In genomic region chr7:2757904-2758672, GRCh38 we compare ENCODE assay signal across 8 cellular contexts.
DNase-seq lines count a peak whose midpoint lies in the region; ATAC-seq, FAIRE-seq and TF ChIP-seq lines count a peak whose summit lies in the region.

No MANE protein-coding gene starts in this region.

- FAIRE-seq in HTR-8/SVneo (lab: Jason Lieb, UNC), result peak; percentile 62

- DNase-seq in ELF-1 (ENCODE audit: low read depth, low spot score) (peak; percentile 85), HTR-8/SVneo (ENCODE audit: insufficient read length, low spot score) (peak; percentile 97), iris pigment epithelial cell (ENCODE audit: low read depth) (peak; percentile 99), cortex of kidney (lab: John Stamatoyannopoulos, UW) (no peak)
- peak; percentile 7 to 35 for DNase-seq in stimulated activated CD4-positive, alpha-beta T cell treated with anti-CD3 and anti-CD28 coated beads, Interleukin-1b, Interleukin-23, amount 100 ng/mL, for 1 hour (ENCODE audit: low read depth in 2 of 2)

- ATAC-seq in GM21528 (IDR thresholded peaks at IDR 0.05; ENCODE audit: low FRiP score, unreplicated experiment), result peak; percentile 69
- ATAC-seq in SK-N-SH treated with all-trans-retinoic acid at 6 μM for 48 hours, result peak; percentile 90

- H3K27ac ChIP-seq in angular gyrus (ENCODE audit: low read depth, low read length), result peak overlapping the region; percentile 67

TF ChIP-seq in SK-N-SH treated with all-trans-retinoic acid at 6 μM for 48 hours, 23 proteins besides CTCF, POLR2A, EP300 and RAD21:
- TF ChIP-seq GLIS3 (CRISPR knock-in tag; IDR thresholded peaks at IDR 0.05) (no peak), ESRRG (CRISPR knock-in tag; IDR thresholded peaks at IDR 0.05) (no peak), BACH2 (CRISPR knock-in tag; IDR thresholded peaks at IDR 0.05; ENCODE audit: borderline replicate concordance) (no peak; the same call in 1 of the 2 replicates), ISL1 (CRISPR knock-in tag; IDR thresholded peaks at IDR 0.05) (peak; percentile 84), ZC3H10 (CRISPR knock-in tag; IDR thresholded peaks at IDR 0.05) (peak; percentile 69; the same call in 1 of the 2 replicates), ZFP30 (CRISPR knock-in tag; IDR thresholded peaks at IDR 0.05) (no peak), CSDC2 (CRISPR knock-in tag; IDR thresholded peaks at IDR 0.05) (0 out of 2 replicates have a peak, but pooled peaks have one; percentile 28), ZNF8 (CRISPR knock-in tag; IDR thresholded peaks at IDR 0.05) (no peak; the same call in 1 of the 2 replicates), ARNTL (CRISPR knock-in tag; IDR thresholded peaks at IDR 0.05; ENCODE audit: borderline replicate concordance, low read depth) (no peak), OSR1 (CRISPR knock-in tag; IDR thresholded peaks at IDR 0.05) (no peak), RARB (CRISPR knock-in tag; IDR thresholded peaks at IDR 0.05) (no peak), ZFP3 (CRISPR knock-in tag; IDR thresholded peaks at IDR 0.05) (no peak), PATZ1 (CRISPR knock-in tag; IDR thresholded peaks at IDR 0.05; ENCODE audit: borderline replicate concordance) (peak; percentile 92), SNAI2 (CRISPR knock-in tag; IDR thresholded peaks at IDR 0.05) (no peak), ZNF70 (CRISPR knock-in tag; IDR thresholded peaks at IDR 0.05) (peak; percentile 90), CSRNP3 (CRISPR knock-in tag; IDR thresholded peaks at IDR 0.05) (peak; percentile 82; the same call in 1 of the 2 replicates), CREB5 (CRISPR knock-in tag; IDR thresholded peaks at IDR 0.05; ENCODE audit: low read depth) (0 out of 2 replicates have a peak, but pooled peaks have one; percentile 39), TSHZ2 (CRISPR knock-in tag; IDR thresholded peaks at IDR 0.05) (no peak), PPARA (CRISPR knock-in tag; IDR thresholded peaks at IDR 0.05; ENCODE audit: borderline replicate concordance) (no peak), TCF4 (CRISPR knock-in tag; IDR thresholded peaks at IDR 0.05; ENCODE audit: borderline replicate concordance) (peak; percentile 79; the same call in 1 of the 2 replicates), ZNF565 (CRISPR knock-in tag; conservative IDR thresholded peaks at IDR 0.05; ENCODE audit: low read depth) (peak; percentile 44; the same call in 1 of the 2 replicates), TOX (CRISPR knock-in tag; IDR thresholded peaks at IDR 0.05; ENCODE audit: borderline replicate concordance) (peak; percentile 78)
- TF ChIP-seq, protein P1, sequence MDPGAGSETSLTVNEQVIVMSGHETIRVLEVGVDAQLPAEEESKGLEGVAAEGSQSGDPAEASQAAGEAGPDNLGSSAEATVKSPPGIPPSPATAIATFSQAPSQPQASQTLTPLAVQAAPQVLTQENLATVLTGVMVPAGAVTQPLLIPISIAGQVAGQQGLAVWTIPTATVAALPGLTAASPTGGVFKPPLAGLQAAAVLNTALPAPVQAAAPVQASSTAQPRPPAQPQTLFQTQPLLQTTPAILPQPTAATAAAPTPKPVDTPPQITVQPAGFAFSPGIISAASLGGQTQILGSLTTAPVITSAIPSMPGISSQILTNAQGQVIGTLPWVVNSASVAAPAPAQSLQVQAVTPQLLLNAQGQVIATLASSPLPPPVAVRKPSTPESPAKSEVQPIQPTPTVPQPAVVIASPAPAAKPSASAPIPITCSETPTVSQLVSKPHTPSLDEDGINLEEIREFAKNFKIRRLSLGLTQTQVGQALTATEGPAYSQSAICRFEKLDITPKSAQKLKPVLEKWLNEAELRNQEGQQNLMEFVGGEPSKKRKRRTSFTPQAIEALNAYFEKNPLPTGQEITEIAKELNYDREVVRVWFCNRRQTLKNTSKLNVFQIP (CRISPR knock-in tag; IDR thresholded peaks at IDR 0.05; ENCODE audit: borderline replicate concordance, low read depth), result no peak
TF ChIP-seq in SK-N-SH treated with all-trans-retinoic acid at 6 μM for 48 hours: peak in this region for 10.
